Comparison of ENCODE assay signal across 21 cellular contexts in the genomic region with DNA sequence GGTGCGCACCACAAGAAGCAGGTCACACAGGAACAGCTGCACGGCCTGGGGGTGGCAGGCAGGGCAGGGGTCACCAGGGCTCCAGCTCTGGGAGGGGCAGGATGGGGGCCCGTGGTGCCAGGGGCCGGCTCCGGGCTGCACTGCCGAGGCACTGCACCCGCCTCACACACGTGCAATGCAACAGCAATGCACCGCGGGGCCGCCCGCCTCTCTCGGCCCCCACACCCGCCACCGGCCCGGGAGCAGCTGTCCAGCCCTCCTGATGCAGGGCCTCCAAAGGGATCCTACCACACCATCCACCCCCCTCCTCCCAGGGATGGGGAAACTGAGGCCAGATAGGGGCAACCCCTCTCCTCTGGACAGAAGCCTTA. TPM values are rescaled to one million over a fixed set of nuclear protein-coding genes. Genes with fewer than 3 reads are reported as not detected.
DNase-seq lines count a peak whose midpoint lies in the region; TF ChIP-seq lines count a peak whose summit lies in the region.
"Had no signal": no experiment of that assay in that cellular context is flagged by ENCODE, and none has a peak within 500 bp of the region (broad histone marks: within the 10 kb centered on the region; RNA-seq: fewer than 3 reads in every experiment).

No MANE protein-coding gene starts in this region.

- BruUV-seq in mammary epithelial cell (replicated peaks; lab: Mats Ljungman, UMichigan): no TSS peak

- H3K27ac ChIP-seq in breast epithelium (peak overlapping the region; percentile 17 to 78), mammary epithelial cell (ENCODE audit: insufficient read depth, low read depth, low read length) (no peak overlapping the region), adrenal gland (peak overlapping the region in 3 of 5 donors; percentile 63 to 94 (median 80)), neuronal stem cell (replicated peaks; ENCODE audit: low read length) (no peak overlapping the region)
- H3K27ac ChIP-seq: SJCRH30 had no signal

- H3K4me1 ChIP-seq in breast epithelium (peaks cover 11 to 15% of the 10 kb centered on the region in 2 donors), mammary epithelial cell (ENCODE audit: insufficient read depth, low read length) (peaks cover 14% of the 10 kb centered on the region), adrenal gland (replicated peaks in 1 of 2) (peaks cover 25 to 88% of the 10 kb centered on the region in 2 donors), neuronal stem cell (ENCODE audit: control insufficient read depth in 2 of 2, insufficient read depth in 1 of 2, low read depth in 1 of 2, low read length in 2 of 2) (peaks cover 24 to 33% of the 10 kb centered on the region in 2 donors)

- no peaks in the 10 kb centered on the region for H3K9me3 ChIP-seq in breast epithelium
- no peaks in the 10 kb centered on the region for H3K9me3 ChIP-seq in mammary epithelial cell (replicated peaks; ENCODE audit: insufficient read depth, low read length)
- no peaks in the 10 kb centered on the region for H3K9me3 ChIP-seq in adrenal gland (replicated peaks in 1 of 3)
- H3K9me3 ChIP-seq in neuronal stem cell (replicated peaks in 1 of 2; ENCODE audit: control insufficient read depth in 2 of 2, insufficient read depth in 1 of 2, low read depth in 1 of 2, low read length in 2 of 2): no peaks in the 10 kb centered on the region
- H3K9me3 ChIP-seq: SJCRH30 had no signal

- no peak overlapping the region for H4K8ac ChIP-seq in neuronal stem cell (ENCODE audit: low read depth, low read length)

- no peaks in the 10 kb centered on the region for H3K36me3 ChIP-seq in breast epithelium
- peaks cover 25% of the 10 kb centered on the region for H3K36me3 ChIP-seq in mammary epithelial cell (ENCODE audit: insufficient read depth, low read length)
- H3K36me3 ChIP-seq in adrenal gland (replicated peaks in 1 of 2): peaks cover 0 to 66% of the 10 kb centered on the region in 2 donors
- peaks cover 58 to 67% of the 10 kb centered on the region in 2 donors for H3K36me3 ChIP-seq in neuronal stem cell (replicated peaks in 1 of 2; ENCODE audit: control insufficient read depth in 2 of 2, insufficient read depth in 2 of 2, low read length in 2 of 2)

- H3K79me2 ChIP-seq in mammary epithelial cell (ENCODE audit: insufficient read depth, low read length): peaks cover 25% of the 10 kb centered on the region

- no peak overlapping the region for H2BK5ac ChIP-seq in neuronal stem cell (ENCODE audit: low read length)

- peak overlapping the region; percentile 75 for H3K23ac ChIP-seq in neuronal stem cell (ENCODE audit: low read depth, low read length, poor library complexity)

- peak overlapping the region; percentile 51 for H2BK12ac ChIP-seq in neuronal stem cell (ENCODE audit: low read length)

- no peak overlapping the region for H3K4ac ChIP-seq in neuronal stem cell (ENCODE audit: low read length)

- H2BK15ac ChIP-seq in neuronal stem cell (ENCODE audit: low read length): no peak overlapping the region

- intact Hi-C loops in breast epithelium (cut with DNase I; ENCODE audit: low total_unique reads) (loop anchor here (5.0 to 10.0 kb wide), 2 partner anchors 44 to 221 kb away; partner anchors contain the start of genes ATPAF2 and GID4), mammary epithelial cell (cut with micrococcal nuclease) (loop anchor here (2.0 kb wide), 1 partner anchor 219 kb away; no protein-coding TSS in a partner anchor), adrenal gland (cut with DNase I) (loop anchor here (5.0 kb wide), 3 partner anchors 44 to 131 kb away; partner anchors contain the start of gene RAI1 (in 1 of the 2))

- H2BK120ac ChIP-seq in neuronal stem cell (ENCODE audit: low read depth, low read length): no peak overlapping the region

- no peak overlapping the region for H3K4me3 ChIP-seq in breast epithelium
- no peak overlapping the region for H3K4me3 ChIP-seq in mammary epithelial cell (replicated peaks in 1 of 3; ENCODE audit: insufficient read depth in 1 of 3, low read depth in 2 of 3, low read length in 3 of 3)
- H3K4me3 ChIP-seq in adrenal gland: no peak overlapping the region
- H3K4me3 ChIP-seq in neuronal stem cell (ENCODE audit: low read length in 2 of 2): no peak overlapping the region
- H3K4me3 ChIP-seq: SJCRH30 had no signal

- CTCF ChIA-PET in mammary epithelial cell (lab: Charles Lee; ENCODE audit: low non-redundant PET): no interaction called here

- TF ChIP-seq POLR2A in breast epithelium (IDR thresholded peaks at IDR 0.05): no peak
- TF ChIP-seq POLR2A in adrenal gland (IDR thresholded peaks at IDR 0.05): no peak

- in situ Hi-C loops in mammary epithelial cell (cut with MboI; ENCODE audit: low sequenced_read_pairs in 2 of 2): loop anchor here in 1 of 2 donors (5.0 to 25.0 kb wide), 2 partner anchors 49 to 126 kb away; partner anchors contain the start of gene RAI1
- in situ Hi-C loops in GM13977 (cut with MboI; ENCODE audit: low pct_unique_long_range_greater_than_20kb, low sequenced_read_pairs, unreplicated experiment): no loop called here

- H4K20me1 ChIP-seq in mammary epithelial cell (ENCODE audit: insufficient read depth, low read length): peaks cover 17% of the 10 kb centered on the region

- no peaks in the 10 kb centered on the region for H3K27me3 ChIP-seq in breast epithelium
- H3K27me3 ChIP-seq in mammary epithelial cell (ENCODE audit: insufficient read depth, low read length): no peaks in the 10 kb centered on the region
- no peaks in the 10 kb centered on the region for H3K27me3 ChIP-seq in adrenal gland
- H3K27me3 ChIP-seq in neuronal stem cell (ENCODE audit: control insufficient read depth in 3 of 3, insufficient read depth in 3 of 3, low read depth in 1 of 3, low read length in 3 of 3): no peaks in the 10 kb centered on the region
- H3K27me3 ChIP-seq: SJCRH30 had no signal

- peaks cover 6% of the 10 kb centered on the region for H3K79me1 ChIP-seq in neuronal stem cell (ENCODE audit: low read depth, low read length)

- DNase-seq in breast epithelium (ENCODE audit: low spot score in 2 of 2) (no peak), mammary epithelial cell (no peak), adrenal gland (peak in 2 of 7 donors; percentile 49 to 60), neuronal stem cell (ENCODE audit: low spot score) (no peak), HuH-7 (ENCODE audit: low spot score) (no peak), NCI-H526 treated with DMSO at 0.1 percent for 48 hours (lab: John Stamatoyannopoulos, UW) (no peak), GM13977 (ENCODE audit: low spot score) (no peak), NCI-H2196 treated with DMSO at 0.1 percent for 48 hours (lab: John Stamatoyannopoulos, UW; ENCODE audit: unreplicated experiment) (no peak)
- DNase-seq: 8988T, DMS53, GDM1, KBM-7, MM.1S, NCI-H1092, NCI-H1436, NCI-H187 treated with DMSO at 0.1 percent for 48 hours, NCI-H2107, NCI-H2227 treated with DMSO at 0.1 percent for 48 hours, NCI-H510A, NCI-H748 treated with DMSO at 0.1 percent for 48 hours had no signal

- H3K4me2 ChIP-seq in mammary epithelial cell (ENCODE audit: insufficient read depth, low read depth, low read length) (no peak overlapping the region), neuronal stem cell (ENCODE audit: insufficient read depth, low read length, poor library complexity, severe bottlenecking) (no peak overlapping the region)

- H3K18ac ChIP-seq in neuronal stem cell (ENCODE audit: low read length): no peak overlapping the region

- no peak for TF ChIP-seq CTCF in breast epithelium (IDR thresholded peaks at IDR 0.05)
- TF ChIP-seq CTCF in mammary epithelial cell (conservative IDR thresholded peaks at IDR 0.05 in 1 of 2, IDR thresholded peaks at IDR 0.05 in 1 of 2; ENCODE audit: extremely low read depth in 1 of 2, insufficient read depth in 1 of 2, low read depth in 1 of 2, low read length in 2 of 2): no peak
- TF ChIP-seq CTCF in adrenal gland (IDR thresholded peaks at IDR 0.05): no peak
- no peak for TF ChIP-seq CTCF in GM13977 (IDR thresholded peaks at IDR 0.05; ENCODE audit: extremely low read depth, insufficient read depth, missing control alignments)

- 100% methylated on average over 1 of the region's 16 CpGs for WGBS in mammary epithelial cell (ENCODE audit: low coverage, missing lambda C conversion rate)
- WGBS in adrenal gland, 4 donors: 63 to 86% (median 67%) methylated on average over 4 to 16 of the region's 16 CpGs; no CpG with 5 or more reads in 1 of the 4 donors
- no CpG with 5 or more reads among the region's 16 CpGs for WGBS in neuronal stem cell (ENCODE audit: extremely low coverage in 2 of 2, insufficient read length in 2 of 2, insufficient replicate concordance in 1 of 2), 2 donors

- dilution Hi-C loops in mammary epithelial cell (cut with HindIII; ENCODE audit: low sequenced_read_pairs): loop anchor here (5.0 kb wide), 4 partner anchors 39 to 224 kb away; partner anchors contain the start of genes ATPAF2 and GID4

- H2AFZ ChIP-seq in mammary epithelial cell (ENCODE audit: low read depth, low read length) (no peak overlapping the region), neuronal stem cell (ENCODE audit: low read length) (no peak overlapping the region)

- H3K9ac ChIP-seq in mammary epithelial cell (ENCODE audit: insufficient read depth, low read length): no peak overlapping the region
- H3K9ac ChIP-seq in neuronal stem cell (ENCODE audit: low read depth, low read length, poor library complexity): no peak overlapping the region

- H4K91ac ChIP-seq in neuronal stem cell (ENCODE audit: low read depth, low read length, poor library complexity): no peak overlapping the region

- no peak overlapping the region for H2AK5ac ChIP-seq in neuronal stem cell (ENCODE audit: low read depth, low read length)

- H3K14ac ChIP-seq in neuronal stem cell (ENCODE audit: low read length): peak overlapping the region; percentile 49

RNA-seq across cellular contexts. Expression of gene SREBF1, which starts 23.1 kb away (rescaled TPM):
- total RNA-seq in breast epithelium (100 to 1,000 TPM in 1 of 3 donors, 10 to 100 TPM in 2; 39.0 to 119 (median 81.3) TPM), mammary epithelial cell (100 to 1,000 TPM; 109 to 173 TPM), adrenal gland (100 to 1,000 TPM; 403 to 850 (median 667) TPM)
- polyA plus RNA-seq in mammary epithelial cell (71.5 TPM), adrenal gland (100 to 1,000 TPM; 298 to 818 (median 483) TPM)
- polyA minus RNA-seq in mammary epithelial cell: 152 TPM
- polyA plus RNA-seq in neuronal stem cell (2013, experiment 1 of 2): 57.8 TPM
- 61.7 TPM for polyA plus RNA-seq in neuronal stem cell (2013, experiment 2 of 2)

Comparison
In these comparisons a context has a peak if more than half of its experiments do, and no peak if none do; other contexts are left out.
1. H3K27ac ChIP-seq: peak in breast epithelium (2 of 2) and adrenal gland (3 of 5); none in mammary epithelial cell (single experiment) and neuronal stem cell (single experiment).